ENCODE assay signal across 20 cellular contexts in the genomic region with DNA sequence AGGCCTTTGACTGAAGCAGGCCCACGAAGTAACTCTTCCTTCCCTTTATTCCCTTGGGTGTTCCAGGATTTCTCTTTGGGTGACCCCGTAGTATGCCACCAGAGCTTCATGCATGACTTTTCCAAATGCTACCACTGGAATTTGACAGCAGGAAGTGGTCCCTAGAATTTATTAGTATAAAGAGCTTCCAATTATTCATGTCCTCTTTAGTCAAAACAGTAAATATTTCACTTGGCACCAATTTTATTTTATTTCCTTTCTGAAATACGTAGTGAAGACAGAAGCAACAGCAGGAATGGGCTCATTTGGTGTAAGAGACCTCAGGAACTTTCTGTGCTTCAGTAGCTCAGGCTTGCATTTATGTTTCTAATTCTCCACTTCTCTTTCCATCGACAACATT.
DNase-seq lines count a peak whose midpoint lies in the region; ATAC-seq and TF ChIP-seq lines count a peak whose summit lies in the region.
"Had no signal": no experiment of that assay in that cellular context is flagged by ENCODE, and none has a peak within 500 bp of the region (broad histone marks: within the 10 kb centered on the region; RNA-seq: fewer than 3 reads in every experiment).

No MANE protein-coding gene starts in this region.

- H3K79me2 ChIP-seq in fibroblast of lung (ENCODE audit: control insufficient read depth, insufficient read depth, low read length) = no peaks in the 10 kb centered on the region

- H3K36me3 ChIP-seq in RWPE2 (ENCODE audit: low read depth) = no peaks in the 10 kb centered on the region
- no peaks in the 10 kb centered on the region for H3K36me3 ChIP-seq in fibroblast of lung (ENCODE audit: control insufficient read depth, insufficient read depth, low read length)
- H3K36me3 ChIP-seq: gastrocnemius medialis, prostate gland had no signal

- no peak overlapping the region for H3K9ac ChIP-seq in fibroblast of lung (ENCODE audit: insufficient read depth, low read length)

- ATAC-seq in RWPE2 (ENCODE audit: low read depth) = no peak
- ATAC-seq: activated naive CD4-positive, alpha-beta T cell treated with anti-CD3 and anti-CD28 coated beads, Interleukin-2, amount 50 U/mL, for 72 hours; gastrocnemius medialis had no signal

- H2AFZ ChIP-seq in fibroblast of lung (ENCODE audit: low read length) = no peak overlapping the region

- H3K4me3 ChIP-seq in RWPE2 (ENCODE audit: severe bottlenecking) (no peak overlapping the region), fibroblast of lung (replicated peaks in 1 of 4; ENCODE audit: control extremely low read depth in 1 of 4, insufficient read depth in 1 of 4, low read depth in 3 of 4, low read length in 4 of 4) (no peak overlapping the region)
- H3K4me3 ChIP-seq: gastrocnemius medialis, prostate gland had no signal

- H3K4me2 ChIP-seq in fibroblast of lung (ENCODE audit: extremely low read depth, insufficient read depth, low read length) = no peak overlapping the region

- H3K27ac ChIP-seq in RWPE2 (ENCODE audit: poor library complexity, severe bottlenecking) (peak overlapping the region; percentile 26), fibroblast of lung (ENCODE audit: insufficient read depth, low read length) (no peak overlapping the region)
- H3K27ac ChIP-seq: epithelial cell of prostate, gastrocnemius medialis, prostate gland had no signal

- H3K27me3 ChIP-seq in RWPE2 (ENCODE audit: insufficient read depth, poor library complexity, severe bottlenecking) = no peaks in the 10 kb centered on the region
- no peaks in the 10 kb centered on the region for H3K27me3 ChIP-seq in fibroblast of lung (ENCODE audit: control insufficient read depth, insufficient read depth, low read length)
- H3K27me3 ChIP-seq: gastrocnemius medialis had no signal

- peak; percentile 6 for DNase-seq in M059J (ENCODE audit: low read depth)
- DNase-seq in RWPE2 (ENCODE audit: low spot score) = no peak
- peak; percentile 0 to 21 for DNase-seq in fibroblast of lung (ENCODE audit: low read depth in 2 of 2)
- peak; percentile 18 for DNase-seq in putamen (ENCODE audit: low spot score)
- no peak for DNase-seq in dedifferentiated amniotic fluid mesenchymal stem cell (ENCODE audit: extremely low spot score)
- no peak for DNase-seq in NCI-H345 treated with DMSO at 0.1 percent for 48 hours (lab: John Stamatoyannopoulos, UW; ENCODE audit: unreplicated experiment)
- DNase-seq in iPS-NIHi11 (ENCODE audit: low spot score) = no peak
- DNase-seq: activated CD4-positive, alpha-beta T cell treated with anti-CD3 and anti-CD28 coated beads for 4 hours; Caco-2; cortex of kidney; gastrocnemius medialis; Kasumi-1; left cardiac atrium; NCI-H2081; NCI-H524 treated with DMSO at 0.1 percent for 48 hours; nephron progenitor cell; SHP77 had no signal

- H3K9me3 ChIP-seq in RWPE2 (ENCODE audit: severe bottlenecking) = no peaks in the 10 kb centered on the region
- H3K9me3 ChIP-seq in fibroblast of lung (ENCODE audit: control insufficient read depth, insufficient read depth, low read depth, low read length) = no peaks in the 10 kb centered on the region
- H3K9me3 ChIP-seq: gastrocnemius medialis, prostate gland had no signal

- TF ChIP-seq CTCF in RWPE2 (IDR thresholded peaks at IDR 0.05; ENCODE audit: poor library complexity, severe bottlenecking) (no peak), fibroblast of lung (conservative IDR thresholded peaks at IDR 0.05 in 1 of 2, IDR thresholded peaks at IDR 0.05 in 1 of 2; ENCODE audit: low read depth in 1 of 2, low read length in 2 of 2) (no peak)

- H3K4me1 ChIP-seq in RWPE2 (ENCODE audit: insufficient read depth, poor library complexity, severe bottlenecking) (peaks cover 5% of the 10 kb centered on the region), fibroblast of lung (ENCODE audit: control insufficient read depth, extremely low read depth, insufficient read depth, low read length) (no peaks in the 10 kb centered on the region)
- H3K4me1 ChIP-seq: gastrocnemius medialis, prostate gland had no signal

- H4K20me1 ChIP-seq in fibroblast of lung (ENCODE audit: control insufficient read depth, extremely low read depth, insufficient read depth, low read length) = no peaks in the 10 kb centered on the region

Comparison
In these comparisons a context has a peak if more than half of its experiments do, and no peak if none do; other contexts are left out.
1. DNase-seq: peak in M059J (single experiment), fibroblast of lung (2 of 2) and putamen (single experiment); none in RWPE2 (single experiment), dedifferentiated amniotic fluid mesenchymal stem cell (single experiment), NCI-H345 treated with DMSO at 0.1 percent for 48 hours (single experiment) and iPS-NIHi11 (single experiment).